Comparison of ENCODE assay signal across 22 cellular contexts in genomic region chr1:95230768-95231191, GRCh38.
"Had no signal": no experiment of that assay in that cellular context is flagged by ENCODE, and none has a peak within 500 bp of the region (broad histone marks: within the 10 kb centered on the region; RNA-seq: fewer than 3 reads in every experiment).

No MANE protein-coding gene starts in this region.

- ATAC-seq: activated naive CD4-positive, alpha-beta T cell treated with anti-CD3 and anti-CD28 coated beads, Interleukin-2, amount 50 U/mL, for 72 hours; effector memory CD8-positive, alpha-beta T cell; naive thymus-derived CD8-positive, alpha-beta T cell; stimulated activated naive CD8-positive, alpha-beta T cell treated with anti-CD3 and anti-CD28 coated beads, Interleukin-15, Interleukin-2, amounts not matched to agents 100 U/mL and 50 U/mL, for 24 hours had no signal

- DNase-seq: activated B cell treated with CpG ODN at 0.5 μM for 24 hours; activated CD4-positive, alpha-beta memory T cell treated with anti-CD3 and anti-CD28 coated beads for 36 hours; activated CD4-positive, alpha-beta T cell treated with anti-CD3 and anti-CD28 coated beads for 4 hours; activated gamma-delta T cell treated with Interleukin-2 at 50 U/mL for 16 hours; activated T-cell treated with anti-CD3 and anti-CD28 coated beads for 4 hours; adrenal gland; dermis blood vessel endothelial cell; effector memory CD8-positive, alpha-beta T cell; foreskin melanocyte; mesendoderm; naive thymus-derived CD8-positive, alpha-beta T cell; stimulated activated CD4-positive, alpha-beta T cell treated with anti-CD3 and anti-CD28 coated beads, Interleukin-12 subunit alpha, Interleukin-12 subunit beta, amount 100 ng/mL, for 4 hours; stimulated activated CD4-positive, alpha-beta T cell treated with anti-CD3 and anti-CD28 coated beads, Interleukin-1b, Interleukin-23, amount 100 ng/mL, for 48 hours; stimulated activated CD8-positive, alpha-beta memory T cell treated with anti-CD3 and anti-CD28 coated beads, Interleukin-4, amount 100 ng/mL, for 48 hours; stimulated activated naive CD8-positive, alpha-beta T cell treated with anti-CD3 and anti-CD28 coated beads, Interleukin-15, Interleukin-2, amounts not matched to agents 100 U/mL and 50 U/mL, for 24 hours had no signal

- H3K27ac ChIP-seq: adrenal gland, epithelial cell of prostate, ovary, suprapubic skin had no signal

- H3K27ac Mint-ChIP-seq: activated B cell treated with CpG ODN at 0.5 μM for 24 hours; activated CD4-positive, alpha-beta memory T cell treated with anti-CD3 and anti-CD28 coated beads for 36 hours; activated naive CD4-positive, alpha-beta T cell treated with anti-CD3 and anti-CD28 coated beads, Interleukin-2, amount 50 U/mL, for 72 hours; activated T-helper 1 cell treated with anti-CD3 and anti-CD28 coated beads, Interleukin-12 subunit alpha, Interleukin-12 subunit beta, Interleukin-2, Interleukin-4 antibody, amounts not matched to agents 30 ng/mL and 10 ng/mL and 1 ng/mL, durations not matched to agents 14 hours and 24 hours and 36 hours; effector memory CD8-positive, alpha-beta T cell; naive thymus-derived CD8-positive, alpha-beta T cell; T-helper 2 cell treated with Interferon-gamma antibody and Interleukin-4, amounts not matched to agents 5 μg/mL and 100 μg/mL, for 36 hours had no signal

- H3K36me3 ChIP-seq: adrenal gland, ovary, suprapubic skin, upper lobe of left lung had no signal

- H3K9me3 Mint-ChIP-seq: activated B cell treated with CpG ODN at 0.5 μM for 24 hours; activated CD4-positive, alpha-beta memory T cell treated with anti-CD3 and anti-CD28 coated beads for 36 hours; activated naive CD4-positive, alpha-beta T cell treated with anti-CD3 and anti-CD28 coated beads, Interleukin-2, amount 50 U/mL, for 72 hours; activated T-helper 1 cell treated with anti-CD3 and anti-CD28 coated beads, Interleukin-12 subunit alpha, Interleukin-12 subunit beta, Interleukin-2, Interleukin-4 antibody, amounts not matched to agents 30 ng/mL and 10 ng/mL and 1 ng/mL, durations not matched to agents 14 hours and 24 hours and 36 hours; effector memory CD8-positive, alpha-beta T cell; naive thymus-derived CD8-positive, alpha-beta T cell; T-helper 2 cell treated with Interferon-gamma antibody and Interleukin-4, amounts not matched to agents 5 μg/mL and 100 μg/mL, for 36 hours had no signal

- H3K4me3 Mint-ChIP-seq: activated B cell treated with CpG ODN at 0.5 μM for 24 hours; activated CD4-positive, alpha-beta memory T cell treated with anti-CD3 and anti-CD28 coated beads for 36 hours; activated T-helper 1 cell treated with anti-CD3 and anti-CD28 coated beads, Interleukin-12 subunit alpha, Interleukin-12 subunit beta, Interleukin-2, Interleukin-4 antibody, amounts not matched to agents 30 ng/mL and 10 ng/mL and 1 ng/mL, durations not matched to agents 14 hours and 24 hours and 36 hours; effector memory CD8-positive, alpha-beta T cell; T-helper 2 cell treated with Interferon-gamma antibody and Interleukin-4, amounts not matched to agents 5 μg/mL and 100 μg/mL, for 36 hours had no signal

- H3K9me3 ChIP-seq: adrenal gland, ovary, suprapubic skin, upper lobe of left lung had no signal

- H3K4me3 ChIP-seq: adrenal gland, ovary, suprapubic skin, upper lobe of left lung had no signal

- H3K27me3 ChIP-seq: adrenal gland, ovary, suprapubic skin, upper lobe of left lung had no signal
